In genomic region chr1:166843769-166844596, GRCh38 we compare ENCODE assay signal across 13 cellular contexts. TPM values are rescaled to one million over a fixed set of nuclear protein-coding genes. Genes with fewer than 3 reads are reported as not detected.
DNase-seq lines count a peak whose midpoint lies in the region; ATAC-seq and TF ChIP-seq lines count a peak whose summit lies in the region.
"Had no signal": no experiment of that assay in that cellular context is flagged by ENCODE, and none has a peak within 500 bp of the region (broad histone marks: within the 10 kb centered on the region; RNA-seq: fewer than 3 reads in every experiment).

No MANE protein-coding gene starts in this region.

- intact Hi-C loops in Right ventricle myocardium superior (cut with DNase I) = no loop called here
- intact Hi-C loops in cardiac septum (cut with DNase I) = no loop called here
- intact Hi-C loops in naive thymus-derived CD4-positive, alpha-beta T cell (cut with micrococcal nuclease) = no loop called here

- H3K27me3 ChIP-seq in naive thymus-derived CD4-positive, alpha-beta T cell (ENCODE audit: control insufficient read depth in 2 of 2, insufficient read depth in 2 of 2, low read length in 2 of 2) = no peaks in the 10 kb centered on the region
- H3K27me3 ChIP-seq in upper lobe of left lung = no peaks in the 10 kb centered on the region

- H3K27ac Mint-ChIP-seq in endothelial cell (ENCODE audit: unreplicated experiment) = peak overlapping the region; percentile 8
- H3K27ac Mint-ChIP-seq in naive thymus-derived CD4-positive, alpha-beta T cell = peak overlapping the region in 7 of 9 donors; percentile 26 to 89 (median 74)

- peaks cover 9% of the 10 kb centered on the region for H3K27me3 Mint-ChIP-seq in endothelial cell (ENCODE audit: unreplicated experiment)
- H3K27me3 Mint-ChIP-seq in naive thymus-derived CD4-positive, alpha-beta T cell = no peaks in the 10 kb centered on the region

- TF ChIP-seq CTCF in endothelial cell (IDR thresholded peaks at IDR 0.05; ENCODE audit: unreplicated experiment) = no peak
- TF ChIP-seq CTCF in upper lobe of left lung (IDR thresholded peaks at IDR 0.05) = no peak
- TF ChIP-seq CTCF in foreskin fibroblast (IDR thresholded peaks at IDR 0.05; ENCODE audit: low read depth, low read length) = no peak

- peaks cover 44% of the 10 kb centered on the region for H3K4me1 Mint-ChIP-seq in endothelial cell (ENCODE audit: unreplicated experiment)
- peaks cover 34 to 78% (median 66%) of the 10 kb centered on the region in 7 donors for H3K4me1 Mint-ChIP-seq in naive thymus-derived CD4-positive, alpha-beta T cell

- peak; percentile 14 for ATAC-seq in Right ventricle myocardium superior (ENCODE audit: poor library complexity)
- no peak for ATAC-seq in naive thymus-derived CD4-positive, alpha-beta T cell
- ATAC-seq in upper lobe of left lung (ENCODE audit: low FRiP score in 2 of 2) = no peak
- ATAC-seq in GM19328 (IDR thresholded peaks at IDR 0.05; ENCODE audit: unreplicated experiment) = no peak
- ATAC-seq: GM12878, GM23338 had no signal

- H3K4me3 Mint-ChIP-seq in endothelial cell (ENCODE audit: unreplicated experiment) = no peak overlapping the region
- no peak overlapping the region for H3K4me3 Mint-ChIP-seq in naive thymus-derived CD4-positive, alpha-beta T cell
- H3K4me3 Mint-ChIP-seq: GM23338 had no signal

- H3K9me3 ChIP-seq in naive thymus-derived CD4-positive, alpha-beta T cell (ENCODE audit: control insufficient read depth in 2 of 3, low read length in 3 of 3) = no peaks in the 10 kb centered on the region
- no peaks in the 10 kb centered on the region for H3K9me3 ChIP-seq in upper lobe of left lung

- POLR2A ChIA-PET in naive thymus-derived CD4-positive, alpha-beta T cell (lab: Charles Lee) = interaction anchor here (0.9 kb wide), 1 partner anchor 12 kb away, joined by 3 read pairs; no protein-coding TSS in a partner anchor

- TF ChIP-seq EP300 in upper lobe of left lung (IDR thresholded peaks at IDR 0.05) = no peak

- H3K9me3 Mint-ChIP-seq in endothelial cell (ENCODE audit: unreplicated experiment) = no peaks in the 10 kb centered on the region
- no peaks in the 10 kb centered on the region for H3K9me3 Mint-ChIP-seq in naive thymus-derived CD4-positive, alpha-beta T cell
- H3K9me3 Mint-ChIP-seq: GM23338 had no signal

- H3K4me1 ChIP-seq in naive thymus-derived CD4-positive, alpha-beta T cell (ENCODE audit: control insufficient read depth in 2 of 2, insufficient read depth in 2 of 2, low read length in 2 of 2) = peaks cover 9 to 14% of the 10 kb centered on the region in 2 donors
- H3K4me1 ChIP-seq in upper lobe of left lung = peaks cover 43 to 66% (median 54%) of the 10 kb centered on the region in 4 donors

- no peak for TF ChIP-seq POLR2A in upper lobe of left lung (IDR thresholded peaks at IDR 0.05)

- H3K4me3 ChIP-seq in naive thymus-derived CD4-positive, alpha-beta T cell (ENCODE audit: low read length) = no peak overlapping the region
- H3K4me3 ChIP-seq in upper lobe of left lung (no peak overlapping the region), foreskin fibroblast (ENCODE audit: low read depth in 1 of 2, low read length in 2 of 2) (no peak overlapping the region)
- H3K4me3 ChIP-seq: GM12878, GM23338 had no signal

- no peak overlapping the region for H3K27ac ChIP-seq in naive thymus-derived CD4-positive, alpha-beta T cell (ENCODE audit: low read depth, low read length)
- peak overlapping the region in 3 of 4 donors; percentile 41 to 72 (median 55) for H3K27ac ChIP-seq in upper lobe of left lung

- CTCF ChIA-PET in naive thymus-derived CD4-positive, alpha-beta T cell (lab: Charles Lee) = no interaction called here

- DNase-seq in Right ventricle myocardium superior (no peak), cardiac septum (ENCODE audit: low spot score) (no peak), endothelial cell (ENCODE audit: low spot score) (no peak), upper lobe of left lung (peak in 1 of 2 donors; percentile 26), foreskin fibroblast (no peak), NCI-H526 treated with DMSO at 0.1 percent for 48 hours (lab: John Stamatoyannopoulos, UW) (no peak)
- no peak for DNase-seq in naive thymus-derived CD4-positive, alpha-beta T cell
- DNase-seq: cerebellar nuclear complex, NCI-H1417 treated with DMSO at 0.1 percent for 48 hours, RPMI8226 had no signal

- 55 to 66% methylated on average over 4 to 7 of the region's 7 CpGs for WGBS in upper lobe of left lung, 2 donors

- H3K36me3 Mint-ChIP-seq in endothelial cell (ENCODE audit: low read depth, unreplicated experiment) = peaks cover 54% of the 10 kb centered on the region
- peaks cover 17 to 59% (median 26%) of the 10 kb centered on the region in 5 donors for H3K36me3 Mint-ChIP-seq in naive thymus-derived CD4-positive, alpha-beta T cell

- peaks cover 6 to 81% (median 25%) of the 10 kb centered on the region in 3 experiments for H3K36me3 ChIP-seq in naive thymus-derived CD4-positive, alpha-beta T cell (ENCODE audit: control insufficient read depth in 2 of 3, insufficient read depth in 3 of 3, low read length in 3 of 3)
- H3K36me3 ChIP-seq in upper lobe of left lung = peaks cover 18 to 79% (median 63%) of the 10 kb centered on the region in 4 donors

RNA-seq across cellular contexts. Expression of gene POGK, which starts 4.7 kb away (rescaled TPM):
- 16.9 TPM for total RNA-seq in Right ventricle myocardium superior
- 18.5 TPM for total RNA-seq in cardiac septum
- total RNA-seq in endothelial cell (ENCODE audit: unreplicated experiment) = 42.2 TPM
- total RNA-seq in naive thymus-derived CD4-positive, alpha-beta T cell = 10 to 100 TPM; 24.7 to 38.7 (median 36.9) TPM
- polyA plus RNA-seq in naive thymus-derived CD4-positive, alpha-beta T cell = 10 to 100 TPM; 14.4 to 19.6 TPM
- 10 to 100 TPM; 45.9 to 78.0 (median 67.8) TPM for total RNA-seq in upper lobe of left lung

RNA-seq across cellular contexts. Expression of gene TADA1, which starts 32.1 kb away (rescaled TPM):
- total RNA-seq in Right ventricle myocardium superior = 9.7 TPM
- total RNA-seq in cardiac septum = 11.0 TPM
- total RNA-seq in endothelial cell (ENCODE audit: unreplicated experiment) = 11.7 TPM
- total RNA-seq in naive thymus-derived CD4-positive, alpha-beta T cell = 10 to 100 TPM in 4 of 5 experiments, 1 to 10 TPM in 1; 9.4 to 16.2 (median 15.6) TPM
- polyA plus RNA-seq in naive thymus-derived CD4-positive, alpha-beta T cell = 10 to 100 TPM; 17.9 to 23.1 TPM
- 10 to 100 TPM in 2 of 6 donors, 1 to 10 TPM in 4; 2.6 to 15.3 (median 8.5) TPM for total RNA-seq in upper lobe of left lung
